In the genomic region with DNA sequence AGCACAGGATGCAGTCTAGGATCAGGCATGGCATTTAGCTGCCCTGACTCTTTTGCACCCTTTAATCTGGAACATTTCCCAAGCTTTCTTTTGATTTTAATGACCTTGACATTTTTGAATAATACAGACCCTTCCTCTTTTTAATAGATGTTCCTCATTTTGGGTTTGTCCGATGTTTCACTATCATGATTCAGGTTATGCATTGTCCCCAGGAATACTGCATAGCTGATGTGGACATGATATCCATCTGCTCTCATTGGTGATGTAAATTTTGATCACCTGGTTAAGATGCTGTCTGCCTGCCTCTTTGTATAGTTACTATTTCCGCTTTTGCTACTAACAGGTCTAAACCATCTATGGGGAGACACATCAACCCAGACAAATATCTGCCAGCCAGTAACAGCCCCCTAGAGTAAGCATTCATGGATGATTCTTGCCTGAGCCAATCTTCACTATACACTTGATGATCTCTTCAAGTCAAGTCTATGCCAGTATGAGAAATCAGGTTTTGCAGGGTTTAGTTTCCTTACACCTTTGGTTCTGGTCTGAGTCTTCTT, we compare ENCODE assay signal across 8 cellular contexts. TPM values are rescaled to one million over a fixed set of nuclear protein-coding genes. Genes with fewer than 3 reads are reported as not detected.
DNase-seq lines count a peak whose midpoint lies in the region; ATAC-seq, FAIRE-seq and TF ChIP-seq lines count a peak whose summit lies in the region.

No MANE protein-coding gene starts in this region.

- peaks cover 11% of the 10 kb centered on the region for H3K4me1 ChIP-seq in A549
- H3K4me1 ChIP-seq in mesodermal cell (ENCODE audit: control insufficient read depth, insufficient read depth, low read length, poor library complexity, severe bottlenecking) = peaks cover 3% of the 10 kb centered on the region

- H3K4me3 ChIP-seq in A549 (peak overlapping the region; percentile 98; the same call in 2 of the 3 replicates), mesodermal cell (ENCODE audit: extremely low read depth, insufficient read depth, low read length, poor library complexity, severe bottlenecking) (peak overlapping the region; percentile 55)

- no peak for FAIRE-seq in A549 (lab: Jason Lieb, UNC)

- POLR2A ChIA-PET in A549 (lab: Yijun Ruan, JAX) = interaction anchor here (0.6 kb wide), 1 partner anchor 9 kb away, joined by 3 read pairs; no protein-coding TSS in a partner anchor
- POLR2A ChIA-PET in activated CD4-positive, alpha-beta memory T cell treated with anti-CD3 and anti-CD28 coated beads, Interleukin-2, amount 10 ng/mL, durations not matched to agents 7 days and 5 days (lab: Charles Lee) = interaction anchor here (0.9 to 1.9 kb wide), 8 partner anchors 10 to 83 kb away, joined by 3 to 14 read pairs (median 4); partner anchors contain the start of gene ULK4

- no peaks in the 10 kb centered on the region for H3K9me3 Mint-ChIP-seq in activated CD4-positive, alpha-beta memory T cell treated with anti-CD3 and anti-CD28 coated beads, Interleukin-2, amount 10 ng/mL, durations not matched to agents 7 days and 5 days

- H3K9me3 ChIP-seq in A549 (no peaks in the 10 kb centered on the region), mesodermal cell (ENCODE audit: control insufficient read depth, low read length) (no peaks in the 10 kb centered on the region)

- peak overlapping the region; percentile 82 for H3K4me3 Mint-ChIP-seq in activated CD4-positive, alpha-beta memory T cell treated with anti-CD3 and anti-CD28 coated beads, Interleukin-2, amount 10 ng/mL, durations not matched to agents 7 days and 5 days

- H3K4me1 Mint-ChIP-seq in activated CD4-positive, alpha-beta memory T cell treated with anti-CD3 and anti-CD28 coated beads, Interleukin-2, amount 10 ng/mL, durations not matched to agents 7 days and 5 days = peaks cover 34% of the 10 kb centered on the region

- H3K36me3 ChIP-seq in mesodermal cell (ENCODE audit: control insufficient read depth, insufficient read depth, low read length) = no peaks in the 10 kb centered on the region

- TF ChIP-seq POLR2A in A549 (IDR thresholded peaks at IDR 0.05; ENCODE audit: low read length) = no peak

- peaks cover 3% of the 10 kb centered on the region for H3K36me3 Mint-ChIP-seq in activated CD4-positive, alpha-beta memory T cell treated with anti-CD3 and anti-CD28 coated beads, Interleukin-2, amount 10 ng/mL, durations not matched to agents 7 days and 5 days (ENCODE audit: low read depth)

- no peak for DNase-seq in A549 (ENCODE audit: low read depth in 1 of 2, low spot score in 1 of 2)
- no peak for DNase-seq in activated CD4-positive, alpha-beta memory T cell treated with anti-CD3 and anti-CD28 coated beads, Interleukin-2, amount 10 ng/mL, durations not matched to agents 7 days and 5 days
- DNase-seq in stimulated activated CD4-positive, alpha-beta T cell treated with anti-CD3 and anti-CD28 coated beads, Interleukin-4, amount 100 ng/mL, for 1 hour = no peak
- no peak for DNase-seq in NCI-H510A (lab: John Stamatoyannopoulos, UW)
- no peak for DNase-seq in stimulated activated CD8-positive, alpha-beta memory T cell treated with anti-CD3 and anti-CD28 coated beads, Interleukin-4, amount 100 ng/mL, for 48 hours

- peak overlapping the region; percentile 77 for H3K4me2 ChIP-seq in A549

- H3K27ac Mint-ChIP-seq in activated CD4-positive, alpha-beta memory T cell treated with anti-CD3 and anti-CD28 coated beads, Interleukin-2, amount 10 ng/mL, durations not matched to agents 7 days and 5 days = peak overlapping the region; percentile 89

- CTCF ChIA-PET in A549 (lab: Yijun Ruan, JAX) = interaction anchor here (0.7 to 1.9 kb wide), 4 partner anchors 8 to 88 kb away, joined by 3 to 7 read pairs (median 4); no protein-coding TSS in a partner anchor
- CTCF ChIA-PET in activated CD4-positive, alpha-beta memory T cell treated with anti-CD3 and anti-CD28 coated beads, Interleukin-2, amount 10 ng/mL, durations not matched to agents 7 days and 5 days (lab: Charles Lee) = interaction anchor here (0.8 kb wide), 1 partner anchor 85 kb away, joined by 4 read pairs; no protein-coding TSS in a partner anchor

- H3K27me3 Mint-ChIP-seq in activated CD4-positive, alpha-beta memory T cell treated with anti-CD3 and anti-CD28 coated beads, Interleukin-2, amount 10 ng/mL, durations not matched to agents 7 days and 5 days = no peaks in the 10 kb centered on the region

- no peak for TF ChIP-seq RAD21 in A549 (conservative IDR thresholded peaks at IDR 0.05 in 1 of 2, IDR thresholded peaks at IDR 0.05 in 1 of 2)

- H3K27ac ChIP-seq in A549 (peak overlapping the region in 1 of 2 experiments; percentile 98; a peak in 1 of 6 replicates), mesodermal cell (ENCODE audit: low read depth, low read length, severe bottlenecking) (no peak overlapping the region)

- ATAC-seq in A549 = peak in 1 of 2 experiments; percentile 6; a peak in 2 of 6 replicates
- peak; percentile 39 for ATAC-seq in GM18907 (IDR thresholded peaks at IDR 0.05; ENCODE audit: unreplicated experiment)
- ATAC-seq in HG03095 (IDR thresholded peaks at IDR 0.05; ENCODE audit: unreplicated experiment) = peak; percentile 29

- TF ChIP-seq CTCF in A549 (IDR thresholded peaks at IDR 0.05) = no peak

- 93% methylated on average over 2 of the region's 2 CpGs for WGBS in A549 (ENCODE audit: missing lambda C conversion rate)
- WGBS in mesodermal cell (ENCODE audit: insufficient coverage in 2 of 2), 2 experiments = 92 to 100% methylated on average over 1 to 2 of the region's 2 CpGs

- TF ChIP-seq EP300 in A549 (IDR thresholded peaks at IDR 0.05) = no peak

TF ChIP-seq in A549, 52 proteins besides CTCF, POLR2A, EP300 and RAD21 (continues in another document):
- no peak for TF ChIP-seq HDAC2 (IDR thresholded peaks at IDR 0.05)
- no peak for TF ChIP-seq SMC3 (IDR thresholded peaks at IDR 0.05)
- no peak for TF ChIP-seq NR3C1 (IDR thresholded peaks at IDR 0.05)
- no peak for TF ChIP-seq RCOR1 (IDR thresholded peaks at IDR 0.05; ENCODE audit: low read depth, low read length)
- no peak for TF ChIP-seq KDM5A (IDR thresholded peaks at IDR 0.05)
- TF ChIP-seq MAZ (IDR thresholded peaks at IDR 0.05; ENCODE audit: borderline replicate concordance, low read depth, low read length) = no peak
- TF ChIP-seq GATA3 (IDR thresholded peaks at IDR 0.05; ENCODE audit: borderline replicate concordance) = no peak
- no peak for TF ChIP-seq ESRRA (IDR thresholded peaks at IDR 0.05; ENCODE audit: borderline replicate concordance, low read length)
- TF ChIP-seq BHLHE40 (IDR thresholded peaks at IDR 0.05; ENCODE audit: low read depth, low read length) = no peak
- no peak for TF ChIP-seq RFX5 (IDR thresholded peaks at IDR 0.05)
- TF ChIP-seq USF2 (IDR thresholded peaks at IDR 0.05) = no peak
- TF ChIP-seq BCL3 (IDR thresholded peaks at IDR 0.05) = no peak
- TF ChIP-seq JUN (IDR thresholded peaks at IDR 0.05) = no peak
- TF ChIP-seq TFCP2L1 (CRISPR knock-in tag; IDR thresholded peaks at IDR 0.05) = no peak
- no peak for TF ChIP-seq ZNF302 (CRISPR knock-in tag; IDR thresholded peaks at IDR 0.05)
- TF ChIP-seq HOXB13 (CRISPR knock-in tag; IDR thresholded peaks at IDR 0.05; ENCODE audit: low read depth) = no peak
- no peak for TF ChIP-seq RNF2 (IDR thresholded peaks at IDR 0.05; ENCODE audit: borderline replicate concordance, low read depth)

RNA-seq across cellular contexts. Expression of gene ULK4, which starts 50.6 kb away (rescaled TPM):
- polyA plus RNA-seq in A549 (2011; rRNA removed) (5.3 and 7.7 TPM in 2 replicates), A549 (2017; fragmentation: RNase III; extraction: RNeasy Plus Mini Kit Qiagen cat#74134 plus additional on column Dnase treatment) (4.4 to 5.6 TPM (median 4.9 TPM) in 3 replicates)
- 1.3 and 2.4 TPM in 2 replicates for polyA plus RNA-seq in A549 (2012; cell fraction: cytosol; rRNA removed)
- polyA plus RNA-seq in A549 (2012; cell fraction: nucleus; rRNA removed) = 1.7 and 3.0 TPM in 2 replicates
- polyA minus RNA-seq in A549 (2011; rRNA and poly(A)+ RNA removed) = 9.4 and 10.1 TPM in 2 replicates
- total RNA-seq in activated CD4-positive, alpha-beta memory T cell treated with anti-CD3 and anti-CD28 coated beads, Interleukin-2, amount 10 ng/mL, durations not matched to agents 7 days and 5 days = 10 to 100 TPM; 14.1 to 18.2 TPM
- 2.6 TPM for polyA plus RNA-seq in mesodermal cell (2013, experiment 1 of 2)
- polyA plus RNA-seq in mesodermal cell (2013, experiment 2 of 2) = 2.6 TPM
